ENCODE assay signal across 1 cellular context in genomic region chr12:112937741-112938719, GRCh38.
TF ChIP-seq lines count a peak whose summit lies in the region.

A gene with protein sequence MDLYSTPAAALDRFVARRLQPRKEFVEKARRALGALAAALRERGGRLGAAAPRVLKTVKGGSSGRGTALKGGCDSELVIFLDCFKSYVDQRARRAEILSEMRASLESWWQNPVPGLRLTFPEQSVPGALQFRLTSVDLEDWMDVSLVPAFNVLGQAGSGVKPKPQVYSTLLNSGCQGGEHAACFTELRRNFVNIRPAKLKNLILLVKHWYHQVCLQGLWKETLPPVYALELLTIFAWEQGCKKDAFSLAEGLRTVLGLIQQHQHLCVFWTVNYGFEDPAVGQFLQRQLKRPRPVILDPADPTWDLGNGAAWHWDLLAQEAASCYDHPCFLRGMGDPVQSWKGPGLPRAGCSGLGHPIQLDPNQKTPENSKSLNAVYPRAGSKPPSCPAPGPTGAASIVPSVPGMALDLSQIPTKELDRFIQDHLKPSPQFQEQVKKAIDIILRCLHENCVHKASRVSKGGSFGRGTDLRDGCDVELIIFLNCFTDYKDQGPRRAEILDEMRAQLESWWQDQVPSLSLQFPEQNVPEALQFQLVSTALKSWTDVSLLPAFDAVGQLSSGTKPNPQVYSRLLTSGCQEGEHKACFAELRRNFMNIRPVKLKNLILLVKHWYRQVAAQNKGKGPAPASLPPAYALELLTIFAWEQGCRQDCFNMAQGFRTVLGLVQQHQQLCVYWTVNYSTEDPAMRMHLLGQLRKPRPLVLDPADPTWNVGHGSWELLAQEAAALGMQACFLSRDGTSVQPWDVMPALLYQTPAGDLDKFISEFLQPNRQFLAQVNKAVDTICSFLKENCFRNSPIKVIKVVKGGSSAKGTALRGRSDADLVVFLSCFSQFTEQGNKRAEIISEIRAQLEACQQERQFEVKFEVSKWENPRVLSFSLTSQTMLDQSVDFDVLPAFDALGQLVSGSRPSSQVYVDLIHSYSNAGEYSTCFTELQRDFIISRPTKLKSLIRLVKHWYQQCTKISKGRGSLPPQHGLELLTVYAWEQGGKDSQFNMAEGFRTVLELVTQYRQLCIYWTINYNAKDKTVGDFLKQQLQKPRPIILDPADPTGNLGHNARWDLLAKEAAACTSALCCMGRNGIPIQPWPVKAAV (plus strand): TSS chr12:112938474. CDS start chr12:112938531, 57 bp downstream.

TF ChIP-seq in GM12878, 131 proteins besides CTCF, POLR2A, EP300 and RAD21 (continued from another document and continues in another):
- TF ChIP-seq BCLAF1 (IDR thresholded peaks at IDR 0.05) (no peak), NRF1 (conservative IDR thresholded peaks at IDR 0.05; ENCODE audit: low read depth, low read length) (no peak), NFXL1 (IDR thresholded peaks at IDR 0.05; ENCODE audit: borderline replicate concordance) (no peak), CEBPZ (IDR thresholded peaks at IDR 0.05; ENCODE audit: low read depth, low read length) (no peak), TCF12 (IDR thresholded peaks at IDR 0.05; ENCODE audit: low read depth, low read length) (no peak), MYC (IDR thresholded peaks at IDR 0.05; ENCODE audit: insufficient read depth, insufficient read length, insufficient replicate concordance, low read length, severe bottlenecking) (no peak), CREM (IDR thresholded peaks at IDR 0.05; ENCODE audit: low read depth) (no peak), TCF3 (IDR thresholded peaks at IDR 0.05; ENCODE audit: borderline replicate concordance, insufficient read depth, low read depth, low read length) (no peak), SRF (IDR thresholded peaks at IDR 0.05; ENCODE audit: low read depth in 2 of 2, low read length in 2 of 2) (no peak), MYB (IDR thresholded peaks at IDR 0.05; ENCODE audit: borderline replicate concordance, low read depth, low read length) (no peak), RELB (IDR thresholded peaks at IDR 0.05; ENCODE audit: low read depth) (peak; percentile 69), SMC3 (IDR thresholded peaks at IDR 0.05; ENCODE audit: borderline replicate concordance, low read length) (no peak), HDGF (IDR thresholded peaks at IDR 0.05) (peak; percentile 45; the same call in 1 of the 2 replicates), NR2C2 (IDR thresholded peaks at IDR 0.05; ENCODE audit: borderline replicate concordance, control insufficient read depth, insufficient read length, low read depth) (no peak), NFIC (IDR thresholded peaks at IDR 0.05; ENCODE audit: low read depth, low read length) (no peak), ZBTB11 (CRISPR knock-in tag; IDR thresholded peaks at IDR 0.05) (no peak), ETV6 (conservative IDR thresholded peaks at IDR 0.05 in 1 of 2, IDR thresholded peaks at IDR 0.05 in 1 of 2; ENCODE audit: borderline replicate concordance in 1 of 2, low read depth in 1 of 2) (peak in 1 of 2 experiments; percentile 91; a peak in 2 of 4 replicates), ZBED1 (IDR thresholded peaks at IDR 0.05; ENCODE audit: borderline replicate concordance) (no peak), ATF7 (IDR thresholded peaks at IDR 0.05; ENCODE audit: low read depth) (peak; percentile 37; the same call in 1 of the 2 replicates), JUND (IDR thresholded peaks at IDR 0.05; ENCODE audit: low read depth, low read length) (no peak), MTA2 (IDR thresholded peaks at IDR 0.05; ENCODE audit: low read depth) (0 out of 2 replicates have a peak, but pooled peaks have one; percentile 26), IKZF2 (IDR thresholded peaks at IDR 0.05) (peak; percentile 87 to 89), ZNF592 (IDR thresholded peaks at IDR 0.05) (no peak), LARP7 (IDR thresholded peaks at IDR 0.05) (peak; percentile 66; the same call in 1 of the 2 replicates), KAT2A (conservative IDR thresholded peaks at IDR 0.05; ENCODE audit: control insufficient read depth, low read depth, low read length) (no peak), USF2 (IDR thresholded peaks at IDR 0.05; ENCODE audit: borderline replicate concordance, low read depth, low read length) (no peak), CEBPB (IDR thresholded peaks at IDR 0.05; ENCODE audit: borderline replicate concordance in 1 of 2, low read depth in 2 of 2, low read length in 2 of 2) (no peak), USF1 (IDR thresholded peaks at IDR 0.05; ENCODE audit: borderline replicate concordance, extremely low read length, insufficient read depth, low read depth, low read length) (no peak), IRF3 (IDR thresholded peaks at IDR 0.05) (no peak), SIX5 (IDR thresholded peaks at IDR 0.05; ENCODE audit: low read depth, low read length, severe bottlenecking) (no peak)
